Comparison of ENCODE assay signal across 2 cellular contexts in genomic region chr20:25309395-25310267, GRCh38.
A peak's percentile ranks its signal among the peaks of the same experiment; 100 is the strongest.
TF ChIP-seq lines count a peak whose summit lies in the region.

No MANE protein-coding gene starts in this region.

TF ChIP-seq in HepG2, 621 proteins besides CTCF, POLR2A, EP300 and RAD21 (continues in another document):
- TF ChIP-seq, protein P1, sequence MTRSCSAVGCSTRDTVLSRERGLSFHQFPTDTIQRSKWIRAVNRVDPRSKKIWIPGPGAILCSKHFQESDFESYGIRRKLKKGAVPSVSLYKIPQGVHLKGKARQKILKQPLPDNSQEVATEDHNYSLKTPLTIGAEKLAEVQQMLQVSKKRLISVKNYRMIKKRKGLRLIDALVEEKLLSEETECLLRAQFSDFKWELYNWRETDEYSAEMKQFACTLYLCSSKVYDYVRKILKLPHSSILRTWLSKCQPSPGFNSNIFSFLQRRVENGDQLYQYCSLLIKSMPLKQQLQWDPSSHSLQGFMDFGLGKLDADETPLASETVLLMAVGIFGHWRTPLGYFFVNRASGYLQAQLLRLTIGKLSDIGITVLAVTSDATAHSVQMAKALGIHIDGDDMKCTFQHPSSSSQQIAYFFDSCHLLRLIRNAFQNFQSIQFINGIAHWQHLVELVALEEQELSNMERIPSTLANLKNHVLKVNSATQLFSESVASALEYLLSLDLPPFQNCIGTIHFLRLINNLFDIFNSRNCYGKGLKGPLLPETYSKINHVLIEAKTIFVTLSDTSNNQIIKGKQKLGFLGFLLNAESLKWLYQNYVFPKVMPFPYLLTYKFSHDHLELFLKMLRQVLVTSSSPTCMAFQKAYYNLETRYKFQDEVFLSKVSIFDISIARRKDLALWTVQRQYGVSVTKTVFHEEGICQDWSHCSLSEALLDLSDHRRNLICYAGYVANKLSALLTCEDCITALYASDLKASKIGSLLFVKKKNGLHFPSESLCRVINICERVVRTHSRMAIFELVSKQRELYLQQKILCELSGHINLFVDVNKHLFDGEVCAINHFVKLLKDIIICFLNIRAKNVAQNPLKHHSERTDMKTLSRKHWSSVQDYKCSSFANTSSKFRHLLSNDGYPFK (CRISPR knock-in tag; IDR thresholded peaks at IDR 0.05; ENCODE audit: borderline replicate concordance) = 0 out of 2 replicates have a peak, but pooled peaks have one; percentile 34
- TF ChIP-seq AGO1 (IDR thresholded peaks at IDR 0.05; ENCODE audit: low read depth, low read length, poor library complexity, severe bottlenecking) (peak; percentile 48), MXD3 (CRISPR knock-in tag; IDR thresholded peaks at IDR 0.05) (0 out of 2 replicates have a peak, but pooled peaks have one; percentile 6), SRY (CRISPR knock-in tag; IDR thresholded peaks at IDR 0.05) (no peak), RCOR2 (CRISPR knock-in tag; IDR thresholded peaks at IDR 0.05) (no peak), ZNF790 (CRISPR knock-in tag; IDR thresholded peaks at IDR 0.05; ENCODE audit: borderline replicate concordance) (no peak)
- TF ChIP-seq, protein P2, sequence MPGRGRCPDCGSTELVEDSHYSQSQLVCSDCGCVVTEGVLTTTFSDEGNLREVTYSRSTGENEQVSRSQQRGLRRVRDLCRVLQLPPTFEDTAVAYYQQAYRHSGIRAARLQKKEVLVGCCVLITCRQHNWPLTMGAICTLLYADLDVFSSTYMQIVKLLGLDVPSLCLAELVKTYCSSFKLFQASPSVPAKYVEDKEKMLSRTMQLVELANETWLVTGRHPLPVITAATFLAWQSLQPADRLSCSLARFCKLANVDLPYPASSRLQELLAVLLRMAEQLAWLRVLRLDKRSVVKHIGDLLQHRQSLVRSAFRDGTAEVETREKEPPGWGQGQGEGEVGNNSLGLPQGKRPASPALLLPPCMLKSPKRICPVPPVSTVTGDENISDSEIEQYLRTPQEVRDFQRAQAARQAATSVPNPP (CRISPR knock-in tag; IDR thresholded peaks at IDR 0.05) = no peak
- TF ChIP-seq, protein P3, sequence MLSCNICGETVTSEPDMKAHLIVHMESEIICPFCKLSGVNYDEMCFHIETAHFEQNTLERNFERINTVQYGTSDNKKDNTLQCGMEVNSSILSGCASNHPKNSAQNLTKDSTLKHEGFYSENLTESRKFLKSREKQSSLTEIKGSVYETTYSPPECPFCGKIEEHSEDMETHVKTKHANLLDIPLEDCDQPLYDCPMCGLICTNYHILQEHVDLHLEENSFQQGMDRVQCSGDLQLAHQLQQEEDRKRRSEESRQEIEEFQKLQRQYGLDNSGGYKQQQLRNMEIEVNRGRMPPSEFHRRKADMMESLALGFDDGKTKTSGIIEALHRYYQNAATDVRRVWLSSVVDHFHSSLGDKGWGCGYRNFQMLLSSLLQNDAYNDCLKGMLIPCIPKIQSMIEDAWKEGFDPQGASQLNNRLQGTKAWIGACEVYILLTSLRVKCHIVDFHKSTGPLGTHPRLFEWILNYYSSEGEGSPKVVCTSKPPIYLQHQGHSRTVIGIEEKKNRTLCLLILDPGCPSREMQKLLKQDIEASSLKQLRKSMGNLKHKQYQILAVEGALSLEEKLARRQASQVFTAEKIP (CRISPR knock-in tag; IDR thresholded peaks at IDR 0.05; ENCODE audit: borderline replicate concordance) = no peak
- TF ChIP-seq, protein P4, sequence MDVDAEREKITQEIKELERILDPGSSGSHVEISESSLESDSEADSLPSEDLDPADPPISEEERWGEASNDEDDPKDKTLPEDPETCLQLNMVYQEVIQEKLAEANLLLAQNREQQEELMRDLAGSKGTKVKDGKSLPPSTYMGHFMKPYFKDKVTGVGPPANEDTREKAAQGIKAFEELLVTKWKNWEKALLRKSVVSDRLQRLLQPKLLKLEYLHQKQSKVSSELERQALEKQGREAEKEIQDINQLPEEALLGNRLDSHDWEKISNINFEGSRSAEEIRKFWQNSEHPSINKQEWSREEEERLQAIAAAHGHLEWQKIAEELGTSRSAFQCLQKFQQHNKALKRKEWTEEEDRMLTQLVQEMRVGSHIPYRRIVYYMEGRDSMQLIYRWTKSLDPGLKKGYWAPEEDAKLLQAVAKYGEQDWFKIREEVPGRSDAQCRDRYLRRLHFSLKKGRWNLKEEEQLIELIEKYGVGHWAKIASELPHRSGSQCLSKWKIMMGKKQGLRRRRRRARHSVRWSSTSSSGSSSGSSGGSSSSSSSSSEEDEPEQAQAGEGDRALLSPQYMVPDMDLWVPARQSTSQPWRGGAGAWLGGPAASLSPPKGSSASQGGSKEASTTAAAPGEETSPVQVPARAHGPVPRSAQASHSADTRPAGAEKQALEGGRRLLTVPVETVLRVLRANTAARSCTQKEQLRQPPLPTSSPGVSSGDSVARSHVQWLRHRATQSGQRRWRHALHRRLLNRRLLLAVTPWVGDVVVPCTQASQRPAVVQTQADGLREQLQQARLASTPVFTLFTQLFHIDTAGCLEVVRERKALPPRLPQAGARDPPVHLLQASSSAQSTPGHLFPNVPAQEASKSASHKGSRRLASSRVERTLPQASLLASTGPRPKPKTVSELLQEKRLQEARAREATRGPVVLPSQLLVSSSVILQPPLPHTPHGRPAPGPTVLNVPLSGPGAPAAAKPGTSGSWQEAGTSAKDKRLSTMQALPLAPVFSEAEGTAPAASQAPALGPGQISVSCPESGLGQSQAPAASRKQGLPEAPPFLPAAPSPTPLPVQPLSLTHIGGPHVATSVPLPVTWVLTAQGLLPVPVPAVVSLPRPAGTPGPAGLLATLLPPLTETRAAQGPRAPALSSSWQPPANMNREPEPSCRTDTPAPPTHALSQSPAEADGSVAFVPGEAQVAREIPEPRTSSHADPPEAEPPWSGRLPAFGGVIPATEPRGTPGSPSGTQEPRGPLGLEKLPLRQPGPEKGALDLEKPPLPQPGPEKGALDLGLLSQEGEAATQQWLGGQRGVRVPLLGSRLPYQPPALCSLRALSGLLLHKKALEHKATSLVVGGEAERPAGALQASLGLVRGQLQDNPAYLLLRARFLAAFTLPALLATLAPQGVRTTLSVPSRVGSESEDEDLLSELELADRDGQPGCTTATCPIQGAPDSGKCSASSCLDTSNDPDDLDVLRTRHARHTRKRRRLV (CRISPR knock-in tag; IDR thresholded peaks at IDR 0.05) = no peak

TF ChIP-seq in GM23338, 12 proteins besides CTCF, POLR2A, EP300 and RAD21 (continued from another document):
- TF ChIP-seq REST (IDR thresholded peaks at IDR 0.05; ENCODE audit: unreplicated experiment) = no peak
- no peak for TF ChIP-seq POLR2AphosphoS5 (IDR thresholded peaks at IDR 0.05; ENCODE audit: low read depth)
- TF ChIP-seq, protein P5, sequence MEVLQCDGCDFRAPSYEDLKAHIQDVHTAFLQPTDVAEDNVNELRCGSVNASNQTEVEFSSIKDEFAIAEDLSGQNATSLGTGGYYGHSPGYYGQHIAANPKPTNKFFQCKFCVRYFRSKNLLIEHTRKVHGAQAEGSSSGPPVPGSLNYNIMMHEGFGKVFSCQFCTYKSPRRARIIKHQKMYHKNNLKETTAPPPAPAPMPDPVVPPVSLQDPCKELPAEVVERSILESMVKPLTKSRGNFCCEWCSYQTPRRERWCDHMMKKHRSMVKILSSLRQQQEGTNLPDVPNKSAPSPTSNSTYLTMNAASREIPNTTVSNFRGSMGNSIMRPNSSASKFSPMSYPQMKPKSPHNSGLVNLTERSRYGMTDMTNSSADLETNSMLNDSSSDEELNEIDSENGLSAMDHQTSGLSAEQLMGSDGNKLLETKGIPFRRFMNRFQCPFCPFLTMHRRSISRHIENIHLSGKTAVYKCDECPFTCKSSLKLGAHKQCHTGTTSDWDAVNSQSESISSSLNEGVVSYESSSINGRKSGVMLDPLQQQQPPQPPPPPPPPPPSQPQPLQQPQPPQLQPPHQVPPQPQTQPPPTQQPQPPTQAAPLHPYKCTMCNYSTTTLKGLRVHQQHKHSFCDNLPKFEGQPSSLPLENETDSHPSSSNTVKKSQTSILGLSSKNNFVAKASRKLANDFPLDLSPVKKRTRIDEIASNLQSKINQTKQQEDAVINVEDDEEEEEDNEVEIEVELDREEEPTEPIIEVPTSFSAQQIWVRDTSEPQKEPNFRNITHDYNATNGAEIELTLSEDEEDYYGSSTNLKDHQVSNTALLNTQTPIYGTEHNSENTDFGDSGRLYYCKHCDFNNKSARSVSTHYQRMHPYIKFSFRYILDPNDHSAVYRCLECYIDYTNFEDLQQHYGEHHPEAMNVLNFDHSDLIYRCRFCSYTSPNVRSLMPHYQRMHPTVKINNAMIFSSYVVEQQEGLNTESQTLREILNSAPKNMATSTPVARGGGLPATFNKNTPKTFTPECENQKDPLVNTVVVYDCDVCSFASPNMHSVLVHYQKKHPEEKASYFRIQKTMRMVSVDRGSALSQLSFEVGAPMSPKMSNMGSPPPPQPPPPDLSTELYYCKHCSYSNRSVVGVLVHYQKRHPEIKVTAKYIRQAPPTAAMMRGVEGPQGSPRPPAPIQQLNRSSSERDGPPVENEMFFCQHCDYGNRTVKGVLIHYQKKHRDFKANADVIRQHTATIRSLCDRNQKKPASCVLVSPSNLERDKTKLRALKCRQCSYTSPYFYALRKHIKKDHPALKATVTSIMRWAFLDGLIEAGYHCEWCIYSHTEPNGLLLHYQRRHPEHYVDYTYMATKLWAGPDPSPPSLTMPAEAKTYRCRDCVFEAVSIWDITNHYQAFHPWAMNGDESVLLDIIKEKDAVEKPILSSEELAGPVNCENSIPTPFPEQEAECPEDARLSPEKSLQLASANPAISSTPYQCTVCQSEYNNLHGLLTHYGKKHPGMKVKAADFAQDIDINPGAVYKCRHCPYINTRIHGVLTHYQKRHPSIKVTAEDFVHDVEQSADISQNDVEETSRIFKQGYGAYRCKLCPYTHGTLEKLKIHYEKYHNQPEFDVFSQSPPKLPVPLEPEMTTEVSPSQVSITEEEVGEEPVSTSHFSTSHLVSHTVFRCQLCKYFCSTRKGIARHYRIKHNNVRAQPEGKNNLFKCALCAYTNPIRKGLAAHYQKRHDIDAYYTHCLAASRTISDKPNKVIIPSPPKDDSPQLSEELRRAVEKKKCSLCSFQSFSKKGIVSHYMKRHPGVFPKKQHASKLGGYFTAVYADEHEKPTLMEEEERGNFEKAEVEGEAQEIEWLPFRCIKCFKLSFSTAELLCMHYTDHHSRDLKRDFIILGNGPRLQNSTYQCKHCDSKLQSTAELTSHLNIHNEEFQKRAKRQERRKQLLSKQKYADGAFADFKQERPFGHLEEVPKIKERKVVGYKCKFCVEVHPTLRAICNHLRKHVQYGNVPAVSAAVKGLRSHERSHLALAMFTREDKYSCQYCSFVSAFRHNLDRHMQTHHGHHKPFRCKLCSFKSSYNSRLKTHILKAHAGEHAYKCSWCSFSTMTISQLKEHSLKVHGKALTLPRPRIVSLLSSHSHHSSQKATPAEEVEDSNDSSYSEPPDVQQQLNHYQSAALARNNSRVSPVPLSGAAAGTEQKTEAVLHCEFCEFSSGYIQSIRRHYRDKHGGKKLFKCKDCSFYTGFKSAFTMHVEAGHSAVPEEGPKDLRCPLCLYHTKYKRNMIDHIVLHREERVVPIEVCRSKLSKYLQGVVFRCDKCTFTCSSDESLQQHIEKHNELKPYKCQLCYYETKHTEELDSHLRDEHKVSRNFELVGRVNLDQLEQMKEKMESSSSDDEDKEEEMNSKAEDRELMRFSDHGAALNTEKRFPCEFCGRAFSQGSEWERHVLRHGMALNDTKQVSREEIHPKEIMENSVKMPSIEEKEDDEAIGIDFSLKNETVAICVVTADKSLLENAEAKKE (CRISPR knock-in tag; IDR thresholded peaks at IDR 0.05) = no peak
- TF ChIP-seq ZNF114 (CRISPR knock-in tag; IDR thresholded peaks at IDR 0.05) = no peak
- TF ChIP-seq CREB1 (CRISPR knock-in tag; IDR thresholded peaks at IDR 0.05; ENCODE audit: low read depth) = no peak
- no peak for TF ChIP-seq JUNB (IDR thresholded peaks at IDR 0.05; ENCODE audit: unreplicated experiment)
- no peak for TF ChIP-seq NANOG (IDR thresholded peaks at IDR 0.05; ENCODE audit: borderline replicate concordance)
- no peak for TF ChIP-seq STAT1 (IDR thresholded peaks at IDR 0.05; ENCODE audit: unreplicated experiment)
- TF ChIP-seq EZH2 (IDR thresholded peaks at IDR 0.05; ENCODE audit: low read depth, unreplicated experiment) = no peak
- TF ChIP-seq EZH2phosphoT487 (IDR thresholded peaks at IDR 0.05; ENCODE audit: unreplicated experiment) = no peak
